Comparison of ENCODE assay signal across 15 cellular contexts in the genomic region with DNA sequence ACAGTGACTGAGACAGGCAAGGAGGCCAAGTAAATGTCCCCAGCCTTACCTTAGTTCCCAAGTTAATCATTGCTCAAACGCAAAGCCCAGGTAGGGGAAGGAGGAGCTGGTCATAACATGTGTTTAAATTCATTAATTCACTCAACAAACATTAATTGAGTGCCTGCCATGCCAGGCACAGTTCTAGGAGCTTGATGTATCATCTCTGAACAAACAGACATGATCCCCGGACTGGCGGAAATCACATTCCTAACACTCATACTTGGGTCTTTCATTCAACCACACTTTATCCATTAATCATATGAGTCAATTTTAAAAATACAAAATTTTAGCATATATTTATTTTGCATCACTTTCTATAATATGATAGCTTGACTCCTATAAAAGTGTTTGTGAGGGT.
A peak's percentile ranks its signal among the peaks of the same experiment; 100 is the strongest.
DNase-seq lines count a peak whose midpoint lies in the region; ATAC-seq, FAIRE-seq and TF ChIP-seq lines count a peak whose summit lies in the region.
"Had no signal": no experiment of that assay in that cellular context is flagged by ENCODE, and none has a peak within 500 bp of the region (broad histone marks: within the 10 kb centered on the region; RNA-seq: fewer than 3 reads in every experiment).

No MANE protein-coding gene starts in this region.

- peak overlapping the region; percentile 90 for H3K27ac ChIP-seq in PC-3 (ENCODE audit: low read length)
- H3K27ac ChIP-seq in H1 (ENCODE audit: low read depth, low read length), result no peak overlapping the region; the same call in 1 of the 2 replicates
- H3K27ac ChIP-seq in CD8-positive, alpha-beta T cell (ENCODE audit: low read depth, low read length), result no peak overlapping the region
- H3K27ac ChIP-seq: HL-60, KMS-11 had no signal

- H3K4me3 ChIP-seq in PC-3 (ENCODE audit: low read length), result no peak overlapping the region
- H3K4me3 ChIP-seq in H1 (ENCODE audit: extremely low read depth in 1 of 4, insufficient read depth in 2 of 4, low read depth in 3 of 4, low read length in 4 of 4), result no peak overlapping the region
- H3K4me3 ChIP-seq in CD8-positive, alpha-beta T cell (ENCODE audit: low read depth, low read length), result no peak overlapping the region
- H3K4me3 ChIP-seq: GM12878 had no signal

- no peak overlapping the region for H3K14ac ChIP-seq in H1 (ENCODE audit: insufficient read length)

- no peak for TF ChIP-seq CTCF in Calu3 (IDR thresholded peaks at IDR 0.05; ENCODE audit: unreplicated experiment)
- no peak for TF ChIP-seq CTCF in PC-3 (conservative IDR thresholded peaks at IDR 0.05; ENCODE audit: low read depth, low read length)
- TF ChIP-seq CTCF in H1 (IDR thresholded peaks at IDR 0.05; ENCODE audit: control extremely low read depth in 1 of 3, insufficient read depth in 1 of 3, low read depth in 1 of 3, low read length in 3 of 3), result no peak
- TF ChIP-seq CTCF in CD8-positive, alpha-beta T cell (IDR thresholded peaks at IDR 0.05), result no peak

- no peak overlapping the region for H3K18ac ChIP-seq in H1 (ENCODE audit: extremely low read depth, low read length)

- H3K27ac Mint-ChIP-seq in Calu3 (ENCODE audit: unreplicated experiment), result no peak overlapping the region
- no peak overlapping the region for H3K27ac Mint-ChIP-seq in CD8-positive, alpha-beta T cell
- H3K27ac Mint-ChIP-seq: CD8-positive, alpha-beta memory T cell had no signal

- H3K27me3 ChIP-seq in PC-3 (ENCODE audit: low read length), result no peaks in the 10 kb centered on the region
- H3K27me3 ChIP-seq in H1 (replicated peaks in 1 of 4; ENCODE audit: control insufficient read depth in 3 of 4, extremely low read depth in 1 of 4, insufficient read depth in 3 of 4, low read length in 3 of 4), result no peaks in the 10 kb centered on the region; a peak in 1 of 7 replicates
- H3K27me3 ChIP-seq in CD8-positive, alpha-beta T cell (ENCODE audit: insufficient read depth, low read length), result no peaks in the 10 kb centered on the region

- peak; percentile 63 for ATAC-seq in PC-3
- no peak for ATAC-seq in CD8-positive, alpha-beta T cell

- no peak for TF ChIP-seq POLR2A in H1 (IDR thresholded peaks at IDR 0.05; ENCODE audit: control extremely low read depth in 1 of 2, low read depth in 2 of 2, low read length in 2 of 2)

- H2BK120ac ChIP-seq in H1 (replicated peaks; ENCODE audit: low read depth, low read length), result peak overlapping the region; percentile 50

- no peaks in the 10 kb centered on the region for H3K9me2 ChIP-seq in PC-3 (replicated peaks; ENCODE audit: low read length)

- H3K56ac ChIP-seq in H1 (replicated peaks; ENCODE audit: insufficient read length, low read depth, low read length), result no peak overlapping the region

- intact Hi-C loops in Calu3 (cut with micrococcal nuclease; ENCODE audit: unreplicated experiment), result loop anchor here (2.0 to 10.0 kb wide), 4 partner anchors 192 to 859 kb away; no protein-coding TSS in a partner anchor
- intact Hi-C loops in PC-3 (cut with micrococcal nuclease), result loop anchor here (2.0 to 5.0 kb wide), 7 partner anchors 158 to 1397 kb away; no protein-coding TSS in a partner anchor
- intact Hi-C loops in CD8-positive, alpha-beta T cell (cut with DNase I, micrococcal nuclease), result no loop called here

- WGBS in H1 (ENCODE audit: extremely low coverage in 1 of 2, insufficient coverage in 1 of 2, insufficient read length in 1 of 2, insufficient replicate concordance in 2 of 2, low coverage in 1 of 2, low lambda C conversion rate in 2 of 2, missing lambda C conversion rate in 1 of 2), 2 experiments, result 96% methylated on average over 3 of the region's 3 CpGs; no CpG with 5 or more reads in 1 of the 2 experiments

- no peak overlapping the region for H4K8ac ChIP-seq in H1 (ENCODE audit: extremely low read depth, insufficient read depth, low read length)

- TF ChIP-seq EP300 in H1 (IDR thresholded peaks at IDR 0.05; ENCODE audit: borderline replicate concordance in 1 of 2, low read depth in 2 of 2, low read length in 2 of 2), result no peak

- peak overlapping the region; percentile 92; the same call in 1 of the 2 replicates for H2BK5ac ChIP-seq in H1 (ENCODE audit: low read depth, low read length)

- TF ChIP-seq RAD21 in H1 (IDR thresholded peaks at IDR 0.05 in 1 of 2, conservative IDR thresholded peaks at IDR 0.05 in 1 of 2; ENCODE audit: low read depth in 2 of 2, low read length in 2 of 2), result no peak

- H3K79me1 ChIP-seq in H1 (ENCODE audit: low read depth, low read length), result no peaks in the 10 kb centered on the region

- DNase-seq in Calu3, result peak; percentile 1
- peak; percentile 77 for DNase-seq in PC-3
- no peak for DNase-seq in H1 (ENCODE audit: low read depth in 1 of 2, low spot score in 2 of 2)
- peak; percentile 66 for DNase-seq in kidney tubule cell (ENCODE audit: low spot score)
- no peak for DNase-seq in stimulated activated CD4-positive, alpha-beta T cell treated with anti-CD3 and anti-CD28 coated beads, Interleukin-1b, Interleukin-23, amount 100 ng/mL, for 48 hours
- no peak for DNase-seq in SKM-1 treated with dmso at 0.1 percent for 144 hours (lab: John Stamatoyannopoulos, UW; ENCODE audit: unreplicated experiment)
- DNase-seq in effector CD4-positive, alpha-beta T cell, result no peak
- DNase-seq in CD8-positive, alpha-beta T cell, result no peak
- DNase-seq: DMS79, NCI-H2081 treated with DMSO at 0.1 percent for 48 hours, NCI-H524 treated with DMSO at 0.1 percent for 48 hours had no signal

- H4K5ac ChIP-seq in H1 (ENCODE audit: insufficient read length, low read depth, low read length), result no peak overlapping the region

- no peak overlapping the region for H3K23ac ChIP-seq in H1 (ENCODE audit: insufficient read length)

- peak overlapping the region; percentile 75 for H3K4ac ChIP-seq in H1 (replicated peaks; ENCODE audit: insufficient read length, low read depth, low read length)

- FAIRE-seq in H1 (lab: Jason Lieb, UNC), result no peak

- no peaks in the 10 kb centered on the region for H3K23me2 ChIP-seq in H1 (ENCODE audit: low read depth, low read length)

- H3K4me1 ChIP-seq in PC-3 (ENCODE audit: insufficient read depth, low read length) (peaks cover 9% of the 10 kb centered on the region), H1 (replicated peaks in 1 of 4; ENCODE audit: control insufficient read depth in 3 of 4, insufficient read depth in 4 of 4, low read length in 3 of 4) (peaks cover 5 to 21% (median 9%) of the 10 kb centered on the region in 4 experiments)
- H3K4me1 ChIP-seq in CD8-positive, alpha-beta T cell (ENCODE audit: insufficient read depth, low read length), result no peaks in the 10 kb centered on the region

- no peaks in the 10 kb centered on the region for H3K36me3 Mint-ChIP-seq in Calu3 (ENCODE audit: insufficient read depth, unreplicated experiment)
- no peaks in the 10 kb centered on the region for H3K36me3 Mint-ChIP-seq in CD8-positive, alpha-beta T cell
- H3K36me3 Mint-ChIP-seq: CD8-positive, alpha-beta memory T cell had no signal

- no peaks in the 10 kb centered on the region for H3K36me3 ChIP-seq in PC-3 (ENCODE audit: low read depth, low read length)
- no peaks in the 10 kb centered on the region for H3K36me3 ChIP-seq in H1 (ENCODE audit: control insufficient read depth in 2 of 4, insufficient read depth in 4 of 4, low read length in 3 of 4)
- no peaks in the 10 kb centered on the region for H3K36me3 ChIP-seq in CD8-positive, alpha-beta T cell (ENCODE audit: insufficient read depth, low read length)

- peak overlapping the region; percentile 61 for H3K4me2 ChIP-seq in PC-3 (ENCODE audit: low read length)
- no peak overlapping the region for H3K4me2 ChIP-seq in H1 (ENCODE audit: insufficient read depth in 1 of 2, low read depth in 2 of 2, low read length in 2 of 2)
- H3K4me2 ChIP-seq: KMS-11 had no signal

- H2AFZ ChIP-seq in PC-3 (ENCODE audit: low read length) (no peak overlapping the region), H1 (ENCODE audit: low read length) (no peak overlapping the region)

- H2BK15ac ChIP-seq in H1 (ENCODE audit: low read length), result no peak overlapping the region

- H3K79me2 ChIP-seq in PC-3 (ENCODE audit: low read length) (no peaks in the 10 kb centered on the region), H1 (ENCODE audit: control insufficient read depth in 1 of 2, insufficient read depth in 2 of 2, low read length in 2 of 2) (no peaks in the 10 kb centered on the region)

- H2AK5ac ChIP-seq in H1 (ENCODE audit: low read depth, low read length), result no peak overlapping the region

- POLR2A ChIA-PET in PC-3 (lab: Charles Lee; ENCODE audit: unreplicated experiment), result no interaction called here
- POLR2A ChIA-PET in H1 (lab: Charles Lee; ENCODE audit: partially characterized antibody), result interaction anchor here (0.6 to 1.1 kb wide), 2 partner anchors 22 to 24 kb away, joined by 3 to 5 read pairs; no protein-coding TSS in a partner anchor
- POLR2A ChIA-PET in CD8-positive, alpha-beta T cell (lab: Charles Lee), result no interaction called here

- no peaks in the 10 kb centered on the region for H4K20me1 ChIP-seq in PC-3 (ENCODE audit: low read length)
- H4K20me1 ChIP-seq in H1 (replicated peaks in 1 of 2; ENCODE audit: control insufficient read depth in 1 of 2, insufficient read depth in 2 of 2, low read length in 2 of 2), result no peaks in the 10 kb centered on the region

- H3F3A ChIP-seq in PC-3 (ENCODE audit: low read length, unreplicated experiment), result no peaks in the 10 kb centered on the region

- no peaks in the 10 kb centered on the region for H3K27me3 Mint-ChIP-seq in Calu3 (ENCODE audit: unreplicated experiment)
- H3K27me3 Mint-ChIP-seq in CD8-positive, alpha-beta T cell (ENCODE audit: low read depth), result peaks cover 17% of the 10 kb centered on the region

- BruUV-seq in Calu3 (replicated peaks; lab: Mats Ljungman, UMichigan) (no TSS peak), PC-3 (replicated peaks; lab: Mats Ljungman, UMichigan) (no TSS peak)

- H2BK12ac ChIP-seq in H1 (ENCODE audit: low read depth, low read length), result no peak overlapping the region

- H3K9me3 ChIP-seq in PC-3 (ENCODE audit: low read length) (no peaks in the 10 kb centered on the region), H1 (ENCODE audit: insufficient read depth in 2 of 2, low read depth in 1 of 2, low read length in 1 of 2) (no peaks in the 10 kb centered on the region)
- no peaks in the 10 kb centered on the region for H3K9me3 ChIP-seq in CD8-positive, alpha-beta T cell (ENCODE audit: low read length)

- H3K9ac ChIP-seq in PC-3 (ENCODE audit: low read length) (peak overlapping the region; percentile 63; the same call in 1 of the 2 replicates), H1 (replicated peaks in 1 of 4; ENCODE audit: extremely low read depth in 1 of 4, low read depth in 3 of 4, low read length in 3 of 4) (no peak overlapping the region)
- H3K9ac ChIP-seq: KMS-11 had no signal

- H3K4me3 Mint-ChIP-seq in Calu3 (ENCODE audit: low read depth, unreplicated experiment), result no peak overlapping the region
- no peak overlapping the region for H3K4me3 Mint-ChIP-seq in CD8-positive, alpha-beta T cell
- H3K4me3 Mint-ChIP-seq: CD8-positive, alpha-beta memory T cell had no signal

- H3K9me3 Mint-ChIP-seq in Calu3 (ENCODE audit: low read depth, unreplicated experiment), result no peaks in the 10 kb centered on the region
- no peaks in the 10 kb centered on the region for H3K9me3 Mint-ChIP-seq in CD8-positive, alpha-beta T cell
- H3K9me3 Mint-ChIP-seq: CD8-positive, alpha-beta memory T cell had no signal

- peak overlapping the region; percentile 52 for H4K91ac ChIP-seq in H1 (replicated peaks; ENCODE audit: insufficient read length, low read length)

- H3K4me1 Mint-ChIP-seq in Calu3 (ENCODE audit: low read depth, unreplicated experiment), result peaks cover 23% of the 10 kb centered on the region
- H3K4me1 Mint-ChIP-seq in CD8-positive, alpha-beta T cell (ENCODE audit: low read depth), result no peaks in the 10 kb centered on the region
- H3K4me1 Mint-ChIP-seq: CD8-positive, alpha-beta memory T cell had no signal

- CTCF ChIA-PET in Calu3 (lab: Charles Lee), result interaction anchor here (0.6 to 1.8 kb wide), 4 partner anchors 102 to 999 kb away, joined by 3 to 5 read pairs (median 3); no protein-coding TSS in a partner anchor
- CTCF ChIA-PET in PC-3 (lab: Charles Lee), result interaction anchor here (0.5 to 2.0 kb wide), 3 partner anchors 102 to 795 kb away, joined by 3 to 6 read pairs (median 3); no protein-coding TSS in a partner anchor
- CTCF ChIA-PET in H1 (lab: Charles Lee; ENCODE audit: partially characterized antibody), result interaction anchor here (0.7 to 7.7 kb wide), 63 partner anchors 9 to 948 kb away, joined by 3 to 77 read pairs (median 4); no protein-coding TSS in a partner anchor
- CTCF ChIA-PET in CD8-positive, alpha-beta T cell (lab: Charles Lee), result interaction anchor here (0.7 to 2.7 kb wide), 6 partner anchors 8 to 121 kb away, joined by 3 to 20 read pairs (median 8); no protein-coding TSS in a partner anchor

- 0 out of 2 replicates have a peak overlapping the region, but pooled peaks have one; percentile 64 for H2BK20ac ChIP-seq in H1 (ENCODE audit: low read length)

Comparison
In these comparisons a context has a peak if more than half of its experiments do, and no peak if none do; other contexts are left out.
1. DNase-seq: peak in Calu3 (single experiment), PC-3 (single experiment) and kidney tubule cell (single experiment); none in H1 (0 of 2), stimulated activated CD4-positive, alpha-beta T cell treated with anti-CD3 and anti-CD28 coated beads, Interleukin-1b, Interleukin-23, amount 100 ng/mL, for 48 hours (single experiment), SKM-1 treated with dmso at 0.1 percent for 144 hours (single experiment), effector CD4-positive, alpha-beta T cell (single experiment) and CD8-positive, alpha-beta T cell (0 of 7).
2. intact Hi-C loops: an anchor here in Calu3 (2.0 to 10.0 kb wide) and PC-3 (2.0 to 5.0 kb wide); none called in CD8-positive, alpha-beta T cell.